1 cellular context compared by ENCODE assay signal in genomic region chr16:74997042-74997491, GRCh38.
TF ChIP-seq lines count a peak whose summit lies in the region.

No MANE protein-coding gene starts in this region.

TF ChIP-seq in HepG2, 621 proteins besides CTCF, POLR2A, EP300 and RAD21 (continued from another document and continues in another):
- TF ChIP-seq, protein P1, sequence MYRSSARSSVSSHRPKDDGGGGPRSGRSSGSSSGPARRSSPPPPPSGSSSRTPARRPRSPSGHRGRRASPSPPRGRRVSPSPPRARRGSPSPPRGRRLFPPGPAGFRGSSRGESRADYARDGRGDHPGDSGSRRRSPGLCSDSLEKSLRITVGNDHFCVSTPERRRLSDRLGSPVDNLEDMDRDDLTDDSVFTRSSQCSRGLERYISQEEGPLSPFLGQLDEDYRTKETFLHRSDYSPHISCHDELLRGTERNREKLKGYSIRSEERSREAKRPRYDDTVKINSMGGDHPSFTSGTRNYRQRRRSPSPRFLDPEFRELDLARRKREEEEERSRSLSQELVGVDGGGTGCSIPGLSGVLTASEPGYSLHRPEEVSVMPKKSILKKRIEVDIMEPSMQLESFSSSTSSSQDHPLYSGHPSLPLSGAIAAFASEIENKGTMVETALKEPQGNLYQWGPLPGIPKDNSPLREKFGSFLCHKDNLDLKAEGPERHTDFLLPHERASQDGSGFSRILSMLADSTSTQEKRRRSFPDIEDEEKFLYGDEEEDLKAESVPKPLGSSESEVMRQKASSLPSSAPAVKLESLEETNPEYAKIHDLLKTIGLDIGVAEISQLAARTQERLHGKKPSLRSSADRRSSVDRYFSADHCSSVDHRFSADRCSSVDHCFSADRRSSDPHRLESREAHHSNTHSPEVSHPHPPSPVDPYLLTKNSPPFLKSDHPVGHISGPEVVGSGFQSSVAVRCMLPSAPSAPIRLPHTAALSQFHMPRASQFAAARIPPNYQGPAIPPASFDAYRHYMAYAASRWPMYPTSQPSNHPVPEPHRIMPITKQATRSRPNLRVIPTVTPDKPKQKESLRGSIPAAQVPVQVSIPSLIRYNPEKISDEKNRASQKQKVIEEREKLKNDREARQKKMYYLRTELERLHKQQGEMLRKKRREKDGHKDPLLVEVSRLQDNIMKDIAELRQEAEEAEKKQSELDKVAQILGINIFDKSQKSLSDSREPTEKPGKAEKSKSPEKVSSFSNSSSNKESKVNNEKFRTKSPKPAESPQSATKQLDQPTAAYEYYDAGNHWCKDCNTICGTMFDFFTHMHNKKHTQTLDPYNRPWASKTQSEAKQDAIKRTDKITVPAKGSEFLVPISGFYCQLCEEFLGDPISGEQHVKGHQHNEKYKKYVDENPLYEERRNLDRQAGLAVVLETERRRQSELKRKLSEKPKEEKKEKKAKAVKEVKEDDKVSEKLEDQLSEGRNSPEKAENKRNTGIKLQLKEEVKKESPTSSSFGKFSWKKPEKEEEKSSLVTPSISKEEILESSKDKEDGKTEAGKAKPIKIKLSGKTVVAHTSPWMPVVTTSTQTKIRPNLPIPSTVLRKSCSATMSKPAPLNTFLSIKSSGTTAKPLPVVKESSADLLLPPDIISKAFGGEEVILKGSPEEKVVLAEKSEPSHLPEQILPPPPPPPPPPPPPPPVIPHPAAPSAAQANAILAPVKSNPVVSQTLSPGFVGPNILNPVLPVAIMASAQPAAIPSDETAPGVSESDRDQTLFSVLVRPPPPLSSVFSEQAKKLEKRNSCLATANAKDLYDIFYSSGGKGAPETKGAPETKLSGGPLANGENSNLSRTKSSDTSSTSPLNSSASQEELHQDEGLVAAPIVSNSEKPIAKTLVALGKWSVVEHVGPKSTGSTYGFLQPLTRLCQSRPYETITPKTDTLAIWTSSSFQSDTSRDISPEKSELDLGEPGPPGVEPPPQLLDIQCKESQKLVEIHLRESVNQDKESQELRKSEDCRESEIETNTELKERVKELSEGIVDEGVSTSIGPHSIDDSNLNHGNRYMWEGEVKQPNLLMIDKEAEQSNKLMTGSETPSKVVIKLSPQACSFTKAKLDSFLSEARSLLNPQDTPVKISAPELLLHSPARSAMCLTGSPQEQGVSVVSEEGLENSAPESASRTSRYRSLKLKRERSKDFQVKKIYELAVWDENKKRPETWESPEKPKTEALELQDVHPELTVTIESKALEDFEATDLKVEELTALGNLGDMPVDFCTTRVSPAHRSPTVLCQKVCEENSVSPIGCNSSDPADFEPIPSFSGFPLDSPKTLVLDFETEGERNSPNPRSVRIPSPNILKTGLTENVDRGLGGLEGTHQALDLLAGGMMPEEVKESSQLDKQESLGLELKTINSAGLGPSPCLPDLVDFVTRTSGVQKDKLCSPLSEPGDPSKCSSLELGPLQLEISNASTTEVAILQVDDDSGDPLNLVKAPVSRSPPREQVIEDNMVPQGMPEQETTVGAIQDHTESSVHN (CRISPR knock-in tag; IDR thresholded peaks at IDR 0.05) = no peak
- TF ChIP-seq, protein P2, sequence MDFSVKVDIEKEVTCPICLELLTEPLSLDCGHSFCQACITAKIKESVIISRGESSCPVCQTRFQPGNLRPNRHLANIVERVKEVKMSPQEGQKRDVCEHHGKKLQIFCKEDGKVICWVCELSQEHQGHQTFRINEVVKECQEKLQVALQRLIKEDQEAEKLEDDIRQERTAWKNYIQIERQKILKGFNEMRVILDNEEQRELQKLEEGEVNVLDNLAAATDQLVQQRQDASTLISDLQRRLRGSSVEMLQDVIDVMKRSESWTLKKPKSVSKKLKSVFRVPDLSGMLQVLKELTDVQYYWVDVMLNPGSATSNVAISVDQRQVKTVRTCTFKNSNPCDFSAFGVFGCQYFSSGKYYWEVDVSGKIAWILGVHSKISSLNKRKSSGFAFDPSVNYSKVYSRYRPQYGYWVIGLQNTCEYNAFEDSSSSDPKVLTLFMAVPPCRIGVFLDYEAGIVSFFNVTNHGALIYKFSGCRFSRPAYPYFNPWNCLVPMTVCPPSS (IDR thresholded peaks at IDR 0.05) = no peak
- no peak for TF ChIP-seq ZFYVE20 (CRISPR knock-in tag; IDR thresholded peaks at IDR 0.05; ENCODE audit: borderline replicate concordance, low read depth)
- TF ChIP-seq FOXK1 (CRISPR knock-in tag; IDR thresholded peaks at IDR 0.05; ENCODE audit: borderline replicate concordance, low read depth) = peak; percentile 68; the same call in 1 of the 2 replicates
- no peak for TF ChIP-seq NRL (CRISPR knock-in tag; IDR thresholded peaks at IDR 0.05; ENCODE audit: borderline replicate concordance)
- no peak for TF ChIP-seq ZNF576 (CRISPR knock-in tag; IDR thresholded peaks at IDR 0.05)
- no peak; the same call in 1 of the 2 replicates for TF ChIP-seq SRY (CRISPR knock-in tag; IDR thresholded peaks at IDR 0.05)
- TF ChIP-seq, protein P3, sequence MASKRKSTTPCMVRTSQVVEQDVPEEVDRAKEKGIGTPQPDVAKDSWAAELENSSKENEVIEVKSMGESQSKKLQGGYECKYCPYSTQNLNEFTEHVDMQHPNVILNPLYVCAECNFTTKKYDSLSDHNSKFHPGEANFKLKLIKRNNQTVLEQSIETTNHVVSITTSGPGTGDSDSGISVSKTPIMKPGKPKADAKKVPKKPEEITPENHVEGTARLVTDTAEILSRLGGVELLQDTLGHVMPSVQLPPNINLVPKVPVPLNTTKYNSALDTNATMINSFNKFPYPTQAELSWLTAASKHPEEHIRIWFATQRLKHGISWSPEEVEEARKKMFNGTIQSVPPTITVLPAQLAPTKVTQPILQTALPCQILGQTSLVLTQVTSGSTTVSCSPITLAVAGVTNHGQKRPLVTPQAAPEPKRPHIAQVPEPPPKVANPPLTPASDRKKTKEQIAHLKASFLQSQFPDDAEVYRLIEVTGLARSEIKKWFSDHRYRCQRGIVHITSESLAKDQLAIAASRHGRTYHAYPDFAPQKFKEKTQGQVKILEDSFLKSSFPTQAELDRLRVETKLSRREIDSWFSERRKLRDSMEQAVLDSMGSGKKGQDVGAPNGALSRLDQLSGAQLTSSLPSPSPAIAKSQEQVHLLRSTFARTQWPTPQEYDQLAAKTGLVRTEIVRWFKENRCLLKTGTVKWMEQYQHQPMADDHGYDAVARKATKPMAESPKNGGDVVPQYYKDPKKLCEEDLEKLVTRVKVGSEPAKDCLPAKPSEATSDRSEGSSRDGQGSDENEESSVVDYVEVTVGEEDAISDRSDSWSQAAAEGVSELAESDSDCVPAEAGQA (IDR thresholded peaks at IDR 0.05; ENCODE audit: low read depth) = peak; percentile 58; the same call in 1 of the 2 replicates
- TF ChIP-seq, protein P3 (CRISPR knock-in tag; IDR thresholded peaks at IDR 0.05; ENCODE audit: borderline replicate concordance) = no peak
- no peak for TF ChIP-seq MXD4 (CRISPR knock-in tag; IDR thresholded peaks at IDR 0.05)
- peak; percentile 53; the same call in 1 of the 2 replicates for TF ChIP-seq HMG20A (CRISPR knock-in tag; IDR thresholded peaks at IDR 0.05; ENCODE audit: borderline replicate concordance)
- TF ChIP-seq SALL2 (CRISPR knock-in tag; IDR thresholded peaks at IDR 0.05) = no peak
- no peak for TF ChIP-seq ZNF883 (CRISPR knock-in tag; IDR thresholded peaks at IDR 0.05; ENCODE audit: not compliant biosample characterization)
- no peak for TF ChIP-seq ZNF460 (CRISPR knock-in tag; IDR thresholded peaks at IDR 0.05; ENCODE audit: borderline replicate concordance)
- TF ChIP-seq ZNF776 (CRISPR knock-in tag; IDR thresholded peaks at IDR 0.05) = no peak
- TF ChIP-seq NFIB (CRISPR knock-in tag; IDR thresholded peaks at IDR 0.05; ENCODE audit: borderline replicate concordance) = no peak
- TF ChIP-seq, protein P4, sequence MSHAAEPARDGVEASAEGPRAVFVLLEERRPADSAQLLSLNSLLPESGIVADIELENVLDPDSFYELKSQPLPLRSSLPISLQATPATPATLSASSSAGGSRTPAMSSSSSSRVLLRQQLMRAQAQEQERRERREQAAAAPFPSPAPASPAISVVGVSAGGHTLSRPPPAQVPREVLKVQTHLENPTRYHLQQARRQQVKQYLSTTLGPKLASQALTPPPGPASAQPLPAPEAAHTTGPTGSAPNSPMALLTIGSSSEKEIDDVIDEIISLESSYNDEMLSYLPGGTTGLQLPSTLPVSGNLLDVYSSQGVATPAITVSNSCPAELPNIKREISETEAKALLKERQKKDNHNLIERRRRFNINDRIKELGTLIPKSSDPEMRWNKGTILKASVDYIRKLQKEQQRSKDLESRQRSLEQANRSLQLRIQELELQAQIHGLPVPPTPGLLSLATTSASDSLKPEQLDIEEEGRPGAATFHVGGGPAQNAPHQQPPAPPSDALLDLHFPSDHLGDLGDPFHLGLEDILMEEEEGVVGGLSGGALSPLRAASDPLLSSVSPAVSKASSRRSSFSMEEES (CRISPR knock-in tag; IDR thresholded peaks at IDR 0.05) = peak; percentile 59; the same call in 1 of the 2 replicates
- TF ChIP-seq, protein P5, sequence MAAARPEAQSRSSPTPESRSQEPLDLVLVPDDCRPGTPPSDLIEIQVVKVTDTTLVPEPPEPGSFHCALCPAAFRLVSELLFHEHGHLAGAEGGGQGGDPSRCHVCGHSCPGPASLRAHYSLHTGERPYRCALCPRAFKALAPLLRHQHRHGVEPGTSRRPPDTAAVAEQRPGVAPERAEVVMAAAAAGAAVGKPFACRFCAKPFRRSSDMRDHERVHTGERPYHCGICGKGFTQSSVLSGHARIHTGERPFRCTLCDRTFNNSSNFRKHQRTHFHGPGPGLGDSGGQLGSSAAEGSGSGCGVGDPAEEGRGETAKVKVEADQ (CRISPR knock-in tag; IDR thresholded peaks at IDR 0.05; ENCODE audit: borderline replicate concordance) = no peak
- TF ChIP-seq HOXD1 (CRISPR knock-in tag; IDR thresholded peaks at IDR 0.05) = no peak
- TF ChIP-seq STAT5B (CRISPR knock-in tag; IDR thresholded peaks at IDR 0.05) = no peak
- TF ChIP-seq PRPF4 (IDR thresholded peaks at IDR 0.05; ENCODE audit: low read depth, low read length, poor library complexity, severe bottlenecking) = no peak
- no peak for TF ChIP-seq RBM22 (optimal IDR thresholded peaks at IDR 0.05; ENCODE audit: low read length)
- TF ChIP-seq ARNTL (CRISPR knock-in tag; IDR thresholded peaks at IDR 0.05) = no peak
- TF ChIP-seq, protein P6, sequence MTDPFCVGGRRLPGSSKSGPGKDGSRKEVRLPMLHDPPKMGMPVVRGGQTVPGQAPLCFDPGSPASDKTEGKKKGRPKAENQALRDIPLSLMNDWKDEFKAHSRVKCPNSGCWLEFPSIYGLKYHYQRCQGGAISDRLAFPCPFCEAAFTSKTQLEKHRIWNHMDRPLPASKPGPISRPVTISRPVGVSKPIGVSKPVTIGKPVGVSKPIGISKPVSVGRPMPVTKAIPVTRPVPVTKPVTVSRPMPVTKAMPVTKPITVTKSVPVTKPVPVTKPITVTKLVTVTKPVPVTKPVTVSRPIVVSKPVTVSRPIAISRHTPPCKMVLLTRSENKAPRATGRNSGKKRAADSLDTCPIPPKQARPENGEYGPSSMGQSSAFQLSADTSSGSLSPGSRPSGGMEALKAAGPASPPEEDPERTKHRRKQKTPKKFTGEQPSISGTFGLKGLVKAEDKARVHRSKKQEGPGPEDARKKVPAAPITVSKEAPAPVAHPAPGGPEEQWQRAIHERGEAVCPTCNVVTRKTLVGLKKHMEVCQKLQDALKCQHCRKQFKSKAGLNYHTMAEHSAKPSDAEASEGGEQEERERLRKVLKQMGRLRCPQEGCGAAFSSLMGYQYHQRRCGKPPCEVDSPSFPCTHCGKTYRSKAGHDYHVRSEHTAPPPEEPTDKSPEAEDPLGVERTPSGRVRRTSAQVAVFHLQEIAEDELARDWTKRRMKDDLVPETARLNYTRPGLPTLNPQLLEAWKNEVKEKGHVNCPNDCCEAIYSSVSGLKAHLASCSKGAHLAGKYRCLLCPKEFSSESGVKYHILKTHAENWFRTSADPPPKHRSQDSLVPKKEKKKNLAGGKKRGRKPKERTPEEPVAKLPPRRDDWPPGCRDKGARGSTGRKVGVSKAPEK (CRISPR knock-in tag; IDR thresholded peaks at IDR 0.05; ENCODE audit: borderline replicate concordance) = no peak
- no peak for TF ChIP-seq ARID3A (IDR thresholded peaks at IDR 0.05; ENCODE audit: low read depth, low read length)
- no peak for TF ChIP-seq ZNF496 (CRISPR knock-in tag; IDR thresholded peaks at IDR 0.05; ENCODE audit: insufficient replicate concordance)
